Comparison of ENCODE assay signal across 21 cellular contexts in genomic region chr21:31647650-31648049, GRCh38. TPM values are rescaled to one million over a fixed set of nuclear protein-coding genes. Genes with fewer than 3 reads are reported as not detected.
DNase-seq lines count a peak whose midpoint lies in the region; ATAC-seq and TF ChIP-seq lines count a peak whose summit lies in the region.
"Had no signal": no experiment of that assay in that cellular context is flagged by ENCODE, and none has a peak within 500 bp of the region (broad histone marks: within the 10 kb centered on the region; RNA-seq: fewer than 3 reads in every experiment).

No MANE protein-coding gene starts in this region.

- H3K4me2 ChIP-seq in DOHH2 (ENCODE audit: low read length) (peak overlapping the region; percentile 90), Karpas-422 (ENCODE audit: low read depth, low read length, poor library complexity, severe bottlenecking) (peak overlapping the region; percentile 68)
- H3K4me2 ChIP-seq: KMS-11 had no signal

- H3K9me3 ChIP-seq in DOHH2 (ENCODE audit: control insufficient read depth, insufficient read depth, low read length) (peaks cover 10% of the 10 kb centered on the region; the same call in 1 of the 2 replicates), Karpas-422 (ENCODE audit: low read length) (no peaks in the 10 kb centered on the region; the same call in none of the 2 replicates)
- H3K9me3 ChIP-seq: adrenal gland, tibial artery had no signal

- H3K79me2 ChIP-seq in DOHH2 (ENCODE audit: control insufficient read depth, low read length) (no peaks in the 10 kb centered on the region), Karpas-422 (ENCODE audit: low read length) (no peaks in the 10 kb centered on the region)

- 0 out of 2 replicates have a peak, but pooled peaks cover 3% of the 10 kb centered on the region for H3F3A ChIP-seq in DOHH2 (ENCODE audit: control insufficient read depth, insufficient read depth)

- H3K27ac ChIP-seq in DOHH2 (ENCODE audit: low read depth, low read length) (peak overlapping the region; percentile 68), Karpas-422 (ENCODE audit: low read length) (peak overlapping the region; percentile 66)
- H3K27ac ChIP-seq: adrenal gland, KMS-11, tibial artery, WERI-Rb-1 had no signal

- H3K9me2 ChIP-seq in DOHH2 (replicated peaks; ENCODE audit: control insufficient read depth, low read length) = no peaks in the 10 kb centered on the region
- H3K9me2 ChIP-seq in Karpas-422 (replicated peaks; ENCODE audit: insufficient read depth, low read length) = no peaks in the 10 kb centered on the region

- H2AFZ ChIP-seq in Karpas-422 (ENCODE audit: low read length) = peak overlapping the region; percentile 46

- intact Hi-C loops in cardiac septum (cut with DNase I) = no loop called here

- H3K4me3 ChIP-seq in DOHH2 (ENCODE audit: low read length) (peak overlapping the region; percentile 72), Karpas-422 (ENCODE audit: low read length) (peak overlapping the region; percentile 49)
- H3K4me3 ChIP-seq: adrenal gland, tibial artery had no signal

- ATAC-seq in GM19324 (IDR thresholded peaks at IDR 0.05; ENCODE audit: low FRiP score, unreplicated experiment) = peak; percentile 87
- ATAC-seq in HG02571 (IDR thresholded peaks at IDR 0.05; ENCODE audit: unreplicated experiment) = peak; percentile 77
- no peak for ATAC-seq in left lobe of liver
- ATAC-seq: effector memory CD8-positive, alpha-beta T cell; stimulated activated naive B cell treated with anti-CD40 and anti-IgM and Interleukin-4, amounts not matched to agents 10 μg/mL and 1 μg/mL and 100 μg/mL, for 72 hours had no signal

- no peak for TF ChIP-seq CTCF in DOHH2 (IDR thresholded peaks at IDR 0.05; ENCODE audit: low read depth, low read length, poor library complexity, severe bottlenecking)

- DNase-seq in Karpas-422 = peak; percentile 83
- DNase-seq in cardiac septum (ENCODE audit: low spot score) = no peak
- no peak for DNase-seq in NCI-H187 treated with DMSO at 0.1 percent for 48 hours (lab: John Stamatoyannopoulos, UW)
- DNase-seq in globus pallidus (ENCODE audit: low spot score) = no peak
- DNase-seq in left lobe of liver (ENCODE audit: low spot score) = no peak
- DNase-seq: 8988T; adrenal gland; C1 segment of cervical spinal cord; central memory CD4-positive, alpha-beta T cell; DMS153; effector memory CD8-positive, alpha-beta T cell; GOT3; NCI-H1417; NK-92 treated with Interleukin-12 subunit alpha and Interleukin-12 subunit beta, amount 100 ng/mL, for 24 hours; stimulated activated naive B cell treated with anti-CD40 and anti-IgM and Interleukin-4, amounts not matched to agents 10 μg/mL and 1 μg/mL and 100 μg/mL, for 72 hours; tibial artery; WERI-Rb-1 had no signal

- H3K4me1 ChIP-seq in DOHH2 (ENCODE audit: control insufficient read depth, low read length) (peaks cover 19% of the 10 kb centered on the region), Karpas-422 (ENCODE audit: low read length) (peaks cover 15% of the 10 kb centered on the region)
- H3K4me1 ChIP-seq: adrenal gland, tibial artery had no signal

- no peaks in the 10 kb centered on the region for H3K36me3 ChIP-seq in DOHH2 (ENCODE audit: control insufficient read depth, low read length)
- no peaks in the 10 kb centered on the region; the same call in 1 of the 2 replicates for H3K36me3 ChIP-seq in Karpas-422 (ENCODE audit: insufficient read depth, low read length)
- H3K36me3 ChIP-seq: adrenal gland, tibial artery, WERI-Rb-1 had no signal

- H3K27me3 ChIP-seq in DOHH2 (ENCODE audit: control insufficient read depth, low read length) (no peaks in the 10 kb centered on the region), Karpas-422 (ENCODE audit: low read length) (no peaks in the 10 kb centered on the region)
- H3K27me3 ChIP-seq: adrenal gland, tibial artery had no signal

- H3K9ac ChIP-seq in Karpas-422 (ENCODE audit: low read length) = peak overlapping the region; percentile 40
- H3K9ac ChIP-seq: KMS-11 had no signal

- H4K20me1 ChIP-seq in DOHH2 (ENCODE audit: control insufficient read depth, insufficient read depth, low read depth, low read length) = no peaks in the 10 kb centered on the region
- no peaks in the 10 kb centered on the region for H4K20me1 ChIP-seq in Karpas-422 (ENCODE audit: insufficient read depth, low read depth, low read length)

RNA-seq across cellular contexts. Expression of gene SOD1, which starts 11.8 kb away (rescaled TPM):
- total RNA-seq in Karpas-422 (2014; rRNA removed; shearing (Covaris generic); ENCODE audit: low replicate concordance) = 275 and 350 TPM in 2 replicates
- total RNA-seq in cardiac septum (384 TPM), left lobe of liver (595 TPM)
